In the genomic region with DNA sequence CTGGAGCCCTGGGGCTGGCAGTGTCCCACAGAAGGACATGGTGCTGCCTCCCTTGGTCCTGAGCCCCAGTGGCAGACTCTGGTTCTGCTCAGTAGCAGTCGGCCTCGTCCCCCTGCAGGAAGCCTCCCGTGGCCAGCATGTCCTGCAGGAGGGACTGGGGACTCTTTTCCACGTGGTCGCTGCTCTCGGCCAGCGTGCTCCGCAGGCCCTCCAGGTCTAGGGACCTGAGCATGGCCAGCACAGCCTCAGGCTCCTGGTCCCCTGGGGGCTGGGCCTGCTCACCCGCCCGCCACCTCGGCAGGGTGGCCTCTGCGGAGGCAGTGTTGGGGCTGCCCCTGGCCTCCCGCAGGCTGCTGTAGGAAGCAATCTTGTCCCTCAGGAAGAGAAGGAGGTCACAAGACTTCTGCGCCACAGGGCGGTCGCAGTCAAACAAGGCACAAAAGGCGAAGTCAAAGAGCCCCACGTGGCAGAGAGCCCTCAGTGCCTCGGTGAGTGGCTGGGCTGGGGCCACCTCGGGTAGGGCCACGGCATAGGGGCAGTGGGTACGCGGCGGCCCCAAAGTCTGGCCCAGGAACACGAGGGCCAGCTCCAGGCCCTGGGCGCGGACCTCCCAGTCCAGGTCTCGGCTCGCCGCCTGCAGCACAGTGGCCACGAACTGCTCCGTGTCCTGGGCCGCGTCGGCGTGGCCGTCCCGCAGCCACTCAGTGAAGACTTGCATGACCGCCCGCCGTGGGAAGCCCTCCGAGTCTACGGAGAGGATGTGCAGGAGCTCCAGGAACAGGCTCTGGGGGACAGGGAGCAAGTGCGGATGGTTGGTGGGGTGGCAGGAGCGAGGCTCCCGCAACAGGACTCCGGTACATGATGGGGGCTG, we compare ENCODE assay signal across 13 cellular contexts. TPM values are rescaled to one million over a fixed set of nuclear protein-coding genes. Genes with fewer than 3 reads are reported as not detected.
DNase-seq lines count a peak whose midpoint lies in the region; ATAC-seq and TF ChIP-seq lines count a peak whose summit lies in the region.
"Had no signal": no experiment of that assay in that cellular context is flagged by ENCODE, and none has a peak within 500 bp of the region (broad histone marks: within the 10 kb centered on the region; RNA-seq: fewer than 3 reads in every experiment).

No MANE protein-coding gene starts in this region.

- no peak overlapping the region for H3K23ac ChIP-seq in H9 (ENCODE audit: insufficient read length, low read depth, low read length)

- no peaks in the 10 kb centered on the region for H3K27me3 ChIP-seq in H9 (ENCODE audit: insufficient read depth, low read length)
- H3K27me3 ChIP-seq: body of pancreas had no signal

- WGBS in H9 (ENCODE audit: extremely low coverage, insufficient read length, low lambda C conversion rate), result no CpG with 5 or more reads among the region's 47 CpGs

- peaks cover 7 to 24% (median 19%) of the 10 kb centered on the region in 3 experiments; a peak in 6 of 7 replicates for H3K36me3 Mint-ChIP-seq in H9 (ENCODE audit: insufficient read depth in 1 of 3, low read depth in 3 of 3)

- H3K36me3 ChIP-seq in mucosa of descending colon (ENCODE audit: low read depth), result no peaks in the 10 kb centered on the region

- H3K4me1 Mint-ChIP-seq in H9, result no peaks in the 10 kb centered on the region
- H3K4me1 Mint-ChIP-seq: activated CD4-positive, alpha-beta T cell treated with anti-CD3 and anti-CD28 coated beads, Interleukin-2, amount 10 ng/mL, durations not matched to agents 24 days and 14 days had no signal

- H3K4me1 ChIP-seq in H9 (ENCODE audit: insufficient read depth, low read length) (no peaks in the 10 kb centered on the region), mucosa of descending colon (ENCODE audit: low read depth) (no peaks in the 10 kb centered on the region)
- H3K4me1 ChIP-seq: body of pancreas had no signal

- no peak overlapping the region for H2BK15ac ChIP-seq in H9 (ENCODE audit: low read depth, low read length)

- H2BK20ac ChIP-seq in H9 (ENCODE audit: low read depth, low read length, poor library complexity, severe bottlenecking), result no peak overlapping the region

- no peak overlapping the region for H2AK5ac ChIP-seq in H9 (ENCODE audit: insufficient read length, low read length)

- H4K20me1 ChIP-seq in H9 (ENCODE audit: control insufficient read depth, insufficient read depth, insufficient read length), result no peaks in the 10 kb centered on the region

- no peak overlapping the region for H3T11ph ChIP-seq in H9 (ENCODE audit: low read length)

- no peaks in the 10 kb centered on the region for H3K23me2 ChIP-seq in H9 (ENCODE audit: insufficient read length, low read depth, low read length, poor library complexity, severe bottlenecking)

- no peak overlapping the region for H3K9ac ChIP-seq in H9 (ENCODE audit: extremely low read depth, insufficient read length, low read length)

- no peak overlapping the region for H4K5ac ChIP-seq in H9 (ENCODE audit: insufficient read length, low read depth, low read length)

- H3K56ac ChIP-seq in H9 (ENCODE audit: insufficient read length, low read depth, low read length), result no peak overlapping the region

- H2BK120ac ChIP-seq in H9 (ENCODE audit: low read depth, low read length, poor library complexity, severe bottlenecking), result no peak overlapping the region

- no peak for ATAC-seq in mucosa of descending colon
- ATAC-seq: body of pancreas had no signal

- no peak overlapping the region for H3K4me3 ChIP-seq in mucosa of descending colon
- H3K4me3 ChIP-seq: body of pancreas had no signal

- TF ChIP-seq CTCF in H9 (conservative IDR thresholded peaks at IDR 0.05), result 0 out of 3 replicates have a peak, but pooled peaks have one; percentile 24
- no peak for TF ChIP-seq CTCF in mucosa of descending colon (IDR thresholded peaks at IDR 0.05)

- no peak overlapping the region for H4K91ac ChIP-seq in H9 (ENCODE audit: insufficient read length, low read depth, low read length)

- H3K27me3 Mint-ChIP-seq in H9 (ENCODE audit: low read depth), result no peaks in the 10 kb centered on the region
- H3K27me3 Mint-ChIP-seq: activated CD4-positive, alpha-beta T cell treated with anti-CD3 and anti-CD28 coated beads, Interleukin-2, amount 10 ng/mL, durations not matched to agents 24 days and 14 days had no signal

- no peak overlapping the region for H3K4ac ChIP-seq in H9 (ENCODE audit: low read depth, low read length)

- no peaks in the 10 kb centered on the region for H3K79me2 ChIP-seq in H9 (ENCODE audit: insufficient read depth, low read length)

- no peak overlapping the region for H3K4me2 ChIP-seq in H9 (ENCODE audit: insufficient read depth, insufficient read length, low read length)

- H3K27ac ChIP-seq in H9 (ENCODE audit: insufficient read length, low read depth, low read length), result no peak overlapping the region
- H3K27ac ChIP-seq: body of pancreas had no signal

- H3K9me3 Mint-ChIP-seq in H9, result peaks cover 4 to 6% of the 10 kb centered on the region in 2 experiments; a peak in 2 of 5 replicates
- H3K9me3 Mint-ChIP-seq: activated CD4-positive, alpha-beta T cell treated with anti-CD3 and anti-CD28 coated beads, Interleukin-2, amount 10 ng/mL, durations not matched to agents 24 days and 14 days; T-helper 2 cell treated with Interferon-gamma antibody and Interleukin-4, amounts not matched to agents 5 μg/mL and 100 μg/mL, for 36 hours had no signal

- H3K18ac ChIP-seq in H9 (ENCODE audit: insufficient read length, low read depth, low read length), result no peak overlapping the region

- no peak overlapping the region for H3K4me3 Mint-ChIP-seq in H9
- H3K4me3 Mint-ChIP-seq: activated CD4-positive, alpha-beta T cell treated with anti-CD3 and anti-CD28 coated beads, Interleukin-2, amount 10 ng/mL, durations not matched to agents 24 days and 14 days; T-helper 2 cell treated with Interferon-gamma antibody and Interleukin-4, amounts not matched to agents 5 μg/mL and 100 μg/mL, for 36 hours had no signal

- DNase-seq in 8988T, result peak; percentile 41
- DNase-seq in H9, result peak; percentile 50
- peak; percentile 49 for DNase-seq in ecto neural progenitor cell (ENCODE audit: low spot score)
- DNase-seq in mucosa of descending colon, result peak in 2 of 3 donors; percentile 27 to 54
- no peak for DNase-seq in NCI-H2227 treated with DMSO at 0.1 percent for 48 hours (lab: John Stamatoyannopoulos, UW)
- DNase-seq in amygdala (lab: John Stamatoyannopoulos, UW), result no peak
- DNase-seq in dermis blood vessel endothelial cell, result no peak
- DNase-seq in HuH-7.5 (ENCODE audit: low spot score), result no peak
- DNase-seq: activated CD4-positive, alpha-beta T cell treated with anti-CD3 and anti-CD28 coated beads, Interleukin-2, amount 10 ng/mL, durations not matched to agents 24 days and 14 days; DMS79 treated with DMSO at 0.1 percent for 48 hours; NCI-H1105 treated with DMSO at 0.1 percent for 48 hours had no signal

- intact Hi-C loops in mucosa of descending colon (cut with DNase I, micrococcal nuclease), result no loop called here

- H3K79me1 ChIP-seq in H9 (ENCODE audit: insufficient read depth, low read depth, low read length, poor library complexity, severe bottlenecking), result no peaks in the 10 kb centered on the region

- H3K14ac ChIP-seq in H9 (ENCODE audit: insufficient read depth, low read length), result no peak overlapping the region

- no peak overlapping the region for H2BK12ac ChIP-seq in H9 (ENCODE audit: insufficient read length, low read depth, low read length)

- H2BK5ac ChIP-seq in H9 (ENCODE audit: insufficient read length, low read length), result no peak overlapping the region

- H4K8ac ChIP-seq in H9 (replicated peaks; ENCODE audit: insufficient read length, low read depth, low read length), result no peak overlapping the region

- H3K27ac Mint-ChIP-seq in H9, result no peak overlapping the region
- H3K27ac Mint-ChIP-seq: activated CD4-positive, alpha-beta T cell treated with anti-CD3 and anti-CD28 coated beads, Interleukin-2, amount 10 ng/mL, durations not matched to agents 24 days and 14 days; T-helper 2 cell treated with Interferon-gamma antibody and Interleukin-4, amounts not matched to agents 5 μg/mL and 100 μg/mL, for 36 hours had no signal

- H2AFZ ChIP-seq in H9 (ENCODE audit: low read length), result no peak overlapping the region

- H3K9me3 ChIP-seq in H9 (ENCODE audit: control insufficient read depth, low read depth, low read length) (no peaks in the 10 kb centered on the region), mucosa of descending colon (no peaks in the 10 kb centered on the region)
- H3K9me3 ChIP-seq: body of pancreas had no signal

RNA-seq across cellular contexts. Expression of gene BRAT1, which starts 17.1 kb away (rescaled TPM):
- 41.2 and 42.6 TPM in 2 replicates for total RNA-seq in H9 (2021)
- total RNA-seq in mucosa of descending colon, result 10 to 100 TPM; 20.7 to 27.9 (median 22.1) TPM
- 31.7 and 38.0 TPM in 2 replicates for total RNA-seq in dermis blood vessel endothelial cell

RNA-seq across cellular contexts. Expression of gene LFNG, which starts 18.6 kb away (rescaled TPM):
- total RNA-seq in H9 (2021) (52.9 and 55.3 TPM in 2 replicates), mucosa of descending colon (10 to 100 TPM; 31.7 to 95.0 (median 71.7) TPM), dermis blood vessel endothelial cell (26.4 and 36.4 TPM in 2 replicates)

RNA-seq across cellular contexts. Expression of gene IQCE, which starts 20.6 kb away (rescaled TPM):
- total RNA-seq in H9 (2021) (6.7 and 7.0 TPM in 2 replicates), mucosa of descending colon (10 to 100 TPM; 27.9 to 41.2 (median 35.9) TPM), dermis blood vessel endothelial cell (6.0 and 10.4 TPM in 2 replicates)

Comparison
In these comparisons a context has a peak if more than half of its experiments do, and no peak if none do; other contexts are left out.
1. DNase-seq: peak in 8988T (single experiment), H9 (single experiment), ecto neural progenitor cell (single experiment) and mucosa of descending colon (2 of 3); none in NCI-H2227 treated with DMSO at 0.1 percent for 48 hours (single experiment), amygdala (0 of 56), dermis blood vessel endothelial cell (single experiment) and HuH-7.5 (single experiment).